ENCODE assay signal across 8 cellular contexts in genomic region chr22:38201371-38201717, GRCh38. TPM values are rescaled to one million over a fixed set of nuclear protein-coding genes. Genes with fewer than 3 reads are reported as not detected.
A peak's percentile ranks its signal among the peaks of the same experiment; 100 is the strongest.
DNase-seq lines count a peak whose midpoint lies in the region; ATAC-seq and TF ChIP-seq lines count a peak whose summit lies in the region.

No MANE protein-coding gene starts in this region.

- H3K27ac ChIP-seq in dorsolateral prefrontal cortex: peak overlapping the region; percentile 55 to 98 (median 90)

- peaks cover 44 to 53% of the 10 kb centered on the region in 2 donors for H3K4me1 Mint-ChIP-seq in natural killer cell treated with Interleukin-12 subunit alpha and Interleukin-12 subunit beta and Interleukin-15 and Interleukin-18, amount 100 ng/mL, for 72 hours (ENCODE audit: low read depth in 2 of 2)

- H3K4me3 Mint-ChIP-seq in natural killer cell treated with Interleukin-12 subunit alpha and Interleukin-12 subunit beta and Interleukin-15 and Interleukin-18, amount 100 ng/mL, for 72 hours: peak overlapping the region; percentile 95

- H3K27ac Mint-ChIP-seq in natural killer cell treated with Interleukin-12 subunit alpha and Interleukin-12 subunit beta and Interleukin-15 and Interleukin-18, amount 100 ng/mL, for 72 hours: peak overlapping the region; percentile 93

- H3K36me3 Mint-ChIP-seq in natural killer cell treated with Interleukin-12 subunit alpha and Interleukin-12 subunit beta and Interleukin-15 and Interleukin-18, amount 100 ng/mL, for 72 hours: no peaks in the 10 kb centered on the region

- intact Hi-C loops in dorsolateral prefrontal cortex (cut with DNase I): loop anchor here in 1 of 2 donors (5.0 kb wide), 2 partner anchors 49 to 84 kb away; no protein-coding TSS in a partner anchor

- DNase-seq in BJ (ENCODE audit: low read depth) (no peak), dorsolateral prefrontal cortex (peak in 1 of 10 donors; percentile 55), D341Med (ENCODE audit: low spot score) (no peak), DMS79 (lab: John Stamatoyannopoulos, UW) (no peak), hippocampal formation (lab: John Stamatoyannopoulos, UW) (no peak)
- DNase-seq in Jurkat, Clone E6-1 (ENCODE audit: low read depth, low spot score): no peak
- DNase-seq in natural killer cell treated with Interleukin-12 subunit alpha and Interleukin-12 subunit beta and Interleukin-15 and Interleukin-18, amount 100 ng/mL, for 72 hours (ENCODE audit: low spot score): no peak

- no peaks in the 10 kb centered on the region for H3K36me3 ChIP-seq in BJ (ENCODE audit: control insufficient read depth, insufficient read depth, low read length)

- TF ChIP-seq CTCF in BJ (IDR thresholded peaks at IDR 0.05; ENCODE audit: insufficient read depth, low read depth, low read length) (no peak), dorsolateral prefrontal cortex (IDR thresholded peaks at IDR 0.05 in 54 of 56, conservative IDR thresholded peaks at IDR 0.05 in 2 of 56; ENCODE audit: low read depth in 1 of 56, partially characterized antibody in 56 of 56) (no peak)

- peak overlapping the region; percentile 35 for H3K4me3 ChIP-seq in BJ (ENCODE audit: low read depth, low read length)
- peak overlapping the region; percentile 61 for H3K4me3 ChIP-seq in Jurkat, Clone E6-1 (ENCODE audit: low read length)
- peak overlapping the region; percentile 62 to 89 (median 78) for H3K4me3 ChIP-seq in dorsolateral prefrontal cortex

- CTCF ChIA-PET in BJ (lab: Yijun Ruan, JAX): interaction anchor here (1.0 to 1.9 kb wide), 3 partner anchors 87 to 149 kb away, joined by 3 to 13 read pairs (median 3); no protein-coding TSS in a partner anchor

- no peak for ATAC-seq in natural killer cell treated with Interleukin-12 subunit alpha and Interleukin-12 subunit beta and Interleukin-15 and Interleukin-18, amount 100 ng/mL, for 72 hours
- no peak for ATAC-seq in GM19324 (IDR thresholded peaks at IDR 0.05; ENCODE audit: low FRiP score, unreplicated experiment)

- H3K9me3 Mint-ChIP-seq in natural killer cell treated with Interleukin-12 subunit alpha and Interleukin-12 subunit beta and Interleukin-15 and Interleukin-18, amount 100 ng/mL, for 72 hours: no peaks in the 10 kb centered on the region

- no peaks in the 10 kb centered on the region for H3K27me3 Mint-ChIP-seq in natural killer cell treated with Interleukin-12 subunit alpha and Interleukin-12 subunit beta and Interleukin-15 and Interleukin-18, amount 100 ng/mL, for 72 hours

- POLR2A ChIA-PET in BJ (lab: Charles Lee): interaction anchor here (0.6 to 1.0 kb wide), 2 partner anchors 16 to 39 kb away, joined by 3 to 5 read pairs; no protein-coding TSS in a partner anchor

- no peaks in the 10 kb centered on the region for H3K27me3 ChIP-seq in BJ (ENCODE audit: control insufficient read depth, insufficient read depth, low read length)
- H3K27me3 ChIP-seq in dorsolateral prefrontal cortex: no peaks in the 10 kb centered on the region

RNA-seq across cellular contexts. Expression of gene MAFF, which starts 0.5 kb away (rescaled TPM):
- 14.1 and 14.8 TPM in 2 replicates for polyA plus RNA-seq in BJ (2011; rRNA removed)
- 5.0 and 5.8 TPM in 2 replicates for polyA minus RNA-seq in BJ (2011; rRNA and poly(A)+ RNA removed)
- polyA plus RNA-seq in Jurkat, Clone E6-1 (2012; ENCODE audit: insufficient read depth, insufficient read length): 2.6 TPM
- total RNA-seq in dorsolateral prefrontal cortex: 100 to 1,000 TPM in 1 of 120 experiments, 10 to 100 TPM in 67, 1 to 10 TPM in 52; 3.4 to 113 (median 10.9) TPM
- total RNA-seq in natural killer cell treated with Interleukin-12 subunit alpha and Interleukin-12 subunit beta and Interleukin-15 and Interleukin-18, amount 100 ng/mL, for 72 hours: 10 to 100 TPM; 19.7 to 43.0 TPM

RNA-seq across cellular contexts. Expression of gene PLA2G6, which starts 19.7 kb away (rescaled TPM):
- 10.1 and 14.9 TPM in 2 replicates for polyA plus RNA-seq in BJ (2011; rRNA removed)
- polyA minus RNA-seq in BJ (2011; rRNA and poly(A)+ RNA removed): 19.5 and 23.0 TPM in 2 replicates
- polyA plus RNA-seq in Jurkat, Clone E6-1 (2012; ENCODE audit: insufficient read depth, insufficient read length): 48.9 TPM
- total RNA-seq in dorsolateral prefrontal cortex: 100 to 1,000 TPM in 17 of 120 experiments, 10 to 100 TPM in 103; 45.0 to 160 (median 76.4) TPM
- total RNA-seq in natural killer cell treated with Interleukin-12 subunit alpha and Interleukin-12 subunit beta and Interleukin-15 and Interleukin-18, amount 100 ng/mL, for 72 hours: 10 to 100 TPM; 24.5 to 40.1 TPM
